9 cellular contexts compared by ENCODE assay signal in the genomic region with DNA sequence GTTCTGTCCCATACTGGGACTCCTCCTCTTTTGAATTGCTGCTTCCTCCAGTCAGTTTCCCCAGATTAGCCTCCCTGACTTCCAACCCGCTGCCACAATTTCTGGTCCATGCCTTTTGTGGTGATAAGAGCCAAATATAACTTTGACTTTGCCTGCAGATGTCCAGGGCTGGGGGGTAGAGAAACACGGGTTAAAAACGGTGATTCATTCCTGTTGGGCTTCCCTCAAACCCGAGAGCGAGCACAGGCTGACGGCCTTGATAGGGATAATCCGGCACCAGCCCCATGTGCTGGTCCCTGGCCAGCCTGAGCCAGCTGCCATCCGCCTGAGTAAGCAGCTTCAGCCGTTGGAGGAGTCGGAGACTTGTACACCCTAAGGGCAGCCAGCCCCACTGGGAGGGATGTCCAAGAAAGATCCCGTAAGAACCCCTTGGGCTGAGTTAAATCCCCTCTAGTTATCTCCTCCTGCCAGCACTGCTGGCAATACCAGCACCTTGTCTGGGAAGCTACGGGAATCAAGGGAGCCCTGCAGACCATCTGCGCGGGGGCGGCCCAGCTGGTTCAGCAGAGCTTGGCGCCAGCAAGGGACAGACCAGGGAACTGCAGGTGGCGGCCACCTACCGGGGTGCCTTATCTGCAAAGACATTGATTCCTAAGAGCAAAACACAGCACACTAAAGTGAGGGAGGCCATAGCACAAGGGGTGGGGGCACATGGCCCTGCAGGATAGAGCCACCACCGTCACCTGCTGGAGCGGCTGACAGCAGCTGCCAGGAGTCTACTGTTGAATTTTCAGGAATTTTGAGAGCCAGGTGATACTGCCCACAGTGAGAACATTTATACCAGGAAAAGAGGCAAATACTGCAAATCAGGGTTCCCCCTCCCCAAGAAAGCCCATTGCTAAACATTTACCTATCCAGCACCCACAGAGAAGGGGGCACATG. TPM values are rescaled to one million over a fixed set of nuclear protein-coding genes. Genes with fewer than 3 reads are reported as not detected.
DNase-seq lines count a peak whose midpoint lies in the region; ATAC-seq, FAIRE-seq and TF ChIP-seq lines count a peak whose summit lies in the region.
"Had no signal": no experiment of that assay in that cellular context is flagged by ENCODE, and none has a peak within 500 bp of the region (broad histone marks: within the 10 kb centered on the region; RNA-seq: fewer than 3 reads in every experiment).

No MANE protein-coding gene starts in this region.

- H3K36me3 ChIP-seq in K562 (ENCODE audit: control insufficient read depth, insufficient read depth, low read length) (no peaks in the 10 kb centered on the region), skeletal muscle tissue (ENCODE audit: control insufficient read depth in 3 of 3, insufficient read depth in 3 of 3, low read length in 3 of 3) (peaks cover 0 to 4% (median 0%) of the 10 kb centered on the region in 3 donors)

- H3K4me1 ChIP-seq in A549 (peaks cover 19% of the 10 kb centered on the region), K562 (replicated peaks in 1 of 2; ENCODE audit: control insufficient read depth in 2 of 2, insufficient read depth in 2 of 2, low read length in 2 of 2) (peaks cover 19 to 46% of the 10 kb centered on the region in 2 experiments), skeletal muscle tissue (ENCODE audit: control insufficient read depth in 3 of 3, insufficient read depth in 3 of 3, low read length in 3 of 3) (peaks cover 25 to 41% (median 35%) of the 10 kb centered on the region in 3 donors)

- no peaks in the 10 kb centered on the region for H3K36me3 Mint-ChIP-seq in immature natural killer cell

- peak; percentile 60 to 71 for DNase-seq in A549 (ENCODE audit: low read depth in 1 of 2, low spot score in 1 of 2)
- peak; percentile 36 for DNase-seq in NCI-H510A treated with DMSO at 0.1 percent for 48 hours (lab: John Stamatoyannopoulos, UW)
- peak; percentile 89 to 95 (median 91) for DNase-seq in K562 (ENCODE audit: extremely low read depth in 1 of 4, low spot score in 3 of 4)
- DNase-seq in immature natural killer cell: no peak
- DNase-seq in SW 1271 (lab: John Stamatoyannopoulos, UW): no peak

- peak overlapping the region in 2 of 5 donors; percentile 23 to 55 for H3K4me3 Mint-ChIP-seq in immature natural killer cell

- H3K27ac ChIP-seq in A549 (peak overlapping the region; percentile 39 to 81; a peak in 4 of 6 replicates), K562 (ENCODE audit: extremely low read depth, low read depth, low read length) (peak overlapping the region; percentile 39; the same call in 2 of the 3 replicates), skeletal muscle tissue (ENCODE audit: low read depth, low read length) (peak overlapping the region; percentile 71)

- H2AFZ ChIP-seq in K562 (ENCODE audit: low read depth, low read length): 0 out of 2 replicates have a peak overlapping the region, but pooled peaks have one; percentile 34

- BruUV-seq in K562 (replicated peaks; lab: Mats Ljungman, UMichigan): no TSS peak

- H3K4me2 ChIP-seq in A549 (peak overlapping the region; percentile 50), K562 (ENCODE audit: insufficient read depth, low read length) (peak overlapping the region; percentile 54; the same call in 1 of the 2 replicates)

- in situ Hi-C loops in K562 (cut with MboI): no loop called here

- TF ChIP-seq CTCF in A549 (IDR thresholded peaks at IDR 0.05) (0 out of 3 replicates have a peak, but pooled peaks have one; percentile 20), GM12873 (IDR thresholded peaks at IDR 0.05; ENCODE audit: insufficient read depth, low read depth, low read length, missing control alignments) (peak; percentile 52), K562 (IDR thresholded peaks at IDR 0.05 in 2 of 3, conservative IDR thresholded peaks at IDR 0.05 in 1 of 3; ENCODE audit: insufficient read depth in 2 of 3, low read depth in 1 of 3, low read length in 3 of 3) (peak; percentile 62 to 85 (median 67))

- peak; percentile 71 to 86 for ATAC-seq in A549
- peak; percentile 94 for ATAC-seq in K562
- no peak for ATAC-seq in HG03039 (IDR thresholded peaks at IDR 0.05; ENCODE audit: unreplicated experiment)

- H3K27me3 Mint-ChIP-seq in immature natural killer cell (ENCODE audit: low read depth in 3 of 3): peaks cover 0 to 11% (median 5%) of the 10 kb centered on the region in 3 donors

- H3K9me3 ChIP-seq in A549 (no peaks in the 10 kb centered on the region), K562 (replicated peaks; ENCODE audit: control insufficient read depth, insufficient read depth, low read depth, low read length) (no peaks in the 10 kb centered on the region), skeletal muscle tissue (ENCODE audit: control insufficient read depth in 3 of 3, low read length in 3 of 3) (no peaks in the 10 kb centered on the region)

- TF ChIP-seq POLR2A in A549 (IDR thresholded peaks at IDR 0.05; ENCODE audit: low read length): no peak
- TF ChIP-seq POLR2A in K562 (conservative IDR thresholded peaks at IDR 0.05): no peak

- FAIRE-seq in A549 (lab: Jason Lieb, UNC) (no peak), K562 (lab: Jason Lieb, UNC) (peak; percentile 97)
- FAIRE-seq: islet of Langerhans had no signal

- no peaks in the 10 kb centered on the region for H3K79me2 ChIP-seq in K562 (ENCODE audit: control insufficient read depth, insufficient read depth, low read length)

- H3K27me3 ChIP-seq in K562 (ENCODE audit: control insufficient read depth in 2 of 2, insufficient read depth in 2 of 2, low read length in 2 of 2) (peaks cover 0 to 5% of the 10 kb centered on the region in 2 experiments; a peak in 1 of 5 replicates), skeletal muscle tissue (ENCODE audit: control insufficient read depth in 3 of 3, insufficient read depth in 3 of 3, low read length in 3 of 3) (no peaks in the 10 kb centered on the region)

- TF ChIP-seq RAD21 in A549 (conservative IDR thresholded peaks at IDR 0.05 in 1 of 2, IDR thresholded peaks at IDR 0.05 in 1 of 2) (peak in 1 of 2 experiments; percentile 26; a peak in 1 of 5 replicates), K562 (CRISPR knock-in tag; conservative IDR thresholded peaks at IDR 0.05 in 1 of 2, IDR thresholded peaks at IDR 0.05 in 1 of 2) (peak in 1 of 2 experiments; percentile 49; a peak in 2 of 4 replicates)

- CTCF ChIA-PET in A549 (lab: Yijun Ruan, JAX) (interaction anchor here (0.6 to 3.3 kb wide), 15 partner anchors 8 to 327 kb away, joined by 3 to 26 read pairs (median 6); a partner anchor contains a TSS), K562 (lab: Yijun Ruan, JAX; ENCODE audit: low intra/inter-chr PET ratio) (no interaction called here)

- H3K9me1 ChIP-seq in K562 (ENCODE audit: control insufficient read depth, insufficient read depth, low read length): no peaks in the 10 kb centered on the region

- TF ChIP-seq EP300 in A549 (IDR thresholded peaks at IDR 0.05): no peak
- TF ChIP-seq EP300 in K562 (IDR thresholded peaks at IDR 0.05; ENCODE audit: low read length): peak; percentile 35; the same call in 1 of the 2 replicates

- H3K9ac ChIP-seq in K562 (ENCODE audit: insufficient read depth in 1 of 2, low read depth in 2 of 2, low read length in 2 of 2): peak overlapping the region in 1 of 2 experiments; percentile 29; a peak in 2 of 4 replicates
- H3K9ac ChIP-seq in skeletal muscle tissue (ENCODE audit: low read depth in 1 of 3, low read length in 3 of 3): peak overlapping the region in 2 of 3 donors; percentile 36 to 60

- no peaks in the 10 kb centered on the region for H3K9me3 Mint-ChIP-seq in immature natural killer cell

- H3K4me1 Mint-ChIP-seq in immature natural killer cell: peaks cover 33 to 45% of the 10 kb centered on the region in 2 donors

- H3K27ac Mint-ChIP-seq in immature natural killer cell: peak overlapping the region in 4 of 6 donors; percentile 0 to 73 (median 33)

- H3K4me3 ChIP-seq in A549: no peak overlapping the region
- no peak overlapping the region for H3K4me3 ChIP-seq in K562
- peak overlapping the region; percentile 29 to 49 (median 48) for H3K4me3 ChIP-seq in skeletal muscle tissue (ENCODE audit: low read length in 3 of 3)

- WGBS in A549 (ENCODE audit: missing lambda C conversion rate): 52% methylated on average over 20 of the region's 20 CpGs
- 2% methylated on average over 17 of the region's 20 CpGs for WGBS in K562 (ENCODE audit: insufficient coverage, low coverage, missing lambda C conversion rate)

- H4K20me1 ChIP-seq in K562 (replicated peaks; ENCODE audit: control insufficient read depth, insufficient read depth, low read length): peaks cover 7% of the 10 kb centered on the region; the same call in 1 of the 2 replicates

- intact Hi-C loops in K562 (cut with micrococcal nuclease): loop anchor here (1.0 kb wide), 2 partner anchors 24 to 64 kb away; no protein-coding TSS in a partner anchor

- POLR2A ChIA-PET in A549 (lab: Yijun Ruan, JAX): no interaction called here
- POLR2A ChIA-PET in K562 (lab: Yijun Ruan, JAX): interaction anchor here (0.6 to 1.0 kb wide), 4 partner anchors 20 to 328 kb away, joined by 3 to 4 read pairs (median 3); partner anchors contain the start of gene MAN2C1

RNA-seq across cellular contexts. Expression of gene CSPG4, which starts 18.1 kb away (rescaled TPM):
- polyA plus RNA-seq in A549 (2011; rRNA removed) (0.01 TPM in 2 replicates), A549 (2017; fragmentation: RNase III; extraction: RNeasy Plus Mini Kit Qiagen cat#74134 plus additional on column Dnase treatment) (0.01 to 0.06 TPM (median 0.04 TPM) in 3 replicates), K562 (2011; rRNA removed) (0.04 and 0.08 TPM in 2 replicates), K562 (2014; fragmentation: Illumina TruSeq; extraction: Trizol) (0.01 and 0.03 TPM in 2 replicates), K562 (2014; fragmentation: Nextera tagmentation; extraction: Ambion mirVana) (not detected), K562 (2014; rRNA removed) (not detected in 2 replicates), immature natural killer cell (under 1 TPM in 2 of 3 donors, not detected in 1; 0.12 to 0.18 TPM)
- polyA plus RNA-seq in A549 (2012; cell fraction: cytosol; rRNA removed): 0.01 and 0.03 TPM in 2 replicates
- 0.05 and 0.12 TPM in 2 replicates for polyA plus RNA-seq in A549 (2012; cell fraction: nucleus; rRNA removed)
- polyA minus RNA-seq in A549 (2011; rRNA and poly(A)+ RNA removed): not detected in 2 replicates
- 0.07 and 1.1 TPM in 2 replicates for total RNA-seq in K562 (2011; cell fraction: chromatin; rRNA removed; ENCODE audit: low replicate concordance)
- 0.39 and 1.2 TPM in 2 replicates for total RNA-seq in K562 (2011; cell fraction: nucleolus; rRNA removed)
- total RNA-seq in K562 (2011; cell fraction: nucleoplasm; rRNA removed): 0.22 and 0.23 TPM in 2 replicates
- total RNA-seq in K562 (2014; rRNA removed) (0.08 TPM in 1 of 2 replicates, not detected in the other), K562 (2014; rRNA removed; fragmentation: Illumina TruSeq; extraction: Trizol) (not detected in 2 replicates), K562 (2015; rRNA removed; fragmentation: Illumina TruSeq; extraction: Trizol) (under 0.01 TPM in 1 of 2 replicates, not detected in the other), K562 (2021) (0.07 TPM in 2 replicates), skeletal muscle tissue (71.5 TPM)
- polyA plus RNA-seq in K562 (2011; cell fraction: cytosol; rRNA removed): 0.06 and 0.16 TPM in 2 replicates
- polyA plus RNA-seq in K562 (2011; cell fraction: nucleus; rRNA removed): 0.21 and 0.73 TPM in 2 replicates
- polyA plus RNA-seq in K562 (2012): 0.10 and 0.32 TPM in 2 replicates
- 0.09 and 0.11 TPM in 2 replicates for polyA minus RNA-seq in K562 (2011; rRNA and poly(A)+ RNA removed)
- 0.29 and 0.73 TPM in 2 replicates for polyA minus RNA-seq in K562 (2011; cell fraction: cytosol; rRNA and poly(A)+ RNA removed)
- 0.33 and 0.40 TPM in 2 replicates for polyA minus RNA-seq in K562 (2011; cell fraction: nucleus; rRNA and poly(A)+ RNA removed)

RNA-seq across cellular contexts. Expression of gene SNX33, which starts 46.8 kb away (rescaled TPM):
- polyA plus RNA-seq in A549 (2011; rRNA removed) (8.4 and 10.7 TPM in 2 replicates), A549 (2017; fragmentation: RNase III; extraction: RNeasy Plus Mini Kit Qiagen cat#74134 plus additional on column Dnase treatment) (8.1 to 11.6 TPM (median 11.2 TPM) in 3 replicates), K562 (2011; rRNA removed) (7.9 and 8.2 TPM in 2 replicates), K562 (2014; fragmentation: Illumina TruSeq; extraction: Trizol) (10.1 TPM in 2 replicates), K562 (2014; fragmentation: Nextera tagmentation; extraction: Ambion mirVana) (1 to 10 TPM; 1.4 to 1.8 TPM), K562 (2014; rRNA removed) (7.5 and 8.3 TPM in 2 replicates), immature natural killer cell (1 to 10 TPM in 1 of 3 donors, under 1 TPM in 2; 0.43 to 1.3 (median 0.51) TPM)
- 5.3 and 7.3 TPM in 2 replicates for polyA plus RNA-seq in A549 (2012; cell fraction: cytosol; rRNA removed)
- polyA plus RNA-seq in A549 (2012; cell fraction: nucleus; rRNA removed): 9.0 and 10.2 TPM in 2 replicates
- 19.7 and 21.2 TPM in 2 replicates for polyA minus RNA-seq in A549 (2011; rRNA and poly(A)+ RNA removed)
- 12.7 and 30.2 TPM in 2 replicates for total RNA-seq in K562 (2011; cell fraction: chromatin; rRNA removed; ENCODE audit: low replicate concordance)
- total RNA-seq in K562 (2011; cell fraction: nucleolus; rRNA removed): 20.0 and 22.7 TPM in 2 replicates
- total RNA-seq in K562 (2011; cell fraction: nucleoplasm; rRNA removed): 17.2 and 19.9 TPM in 2 replicates
- total RNA-seq in K562 (2014; rRNA removed) (10.0 and 13.0 TPM in 2 replicates), K562 (2014; rRNA removed; fragmentation: Illumina TruSeq; extraction: Trizol) (4.3 and 4.7 TPM in 2 replicates), K562 (2015; rRNA removed; fragmentation: Illumina TruSeq; extraction: Trizol) (8.3 and 8.8 TPM in 2 replicates), K562 (2021) (14.1 and 14.8 TPM in 2 replicates), skeletal muscle tissue (8.4 TPM)
- 9.2 and 11.6 TPM in 2 replicates for polyA plus RNA-seq in K562 (2011; cell fraction: cytosol; rRNA removed)
- polyA plus RNA-seq in K562 (2011; cell fraction: nucleus; rRNA removed): 16.8 and 25.3 TPM in 2 replicates
- polyA plus RNA-seq in K562 (2012): 11.0 and 16.8 TPM in 2 replicates
- polyA minus RNA-seq in K562 (2011; rRNA and poly(A)+ RNA removed): 10.9 and 12.8 TPM in 2 replicates
- 11.5 and 12.8 TPM in 2 replicates for polyA minus RNA-seq in K562 (2011; cell fraction: cytosol; rRNA and poly(A)+ RNA removed)
- polyA minus RNA-seq in K562 (2011; cell fraction: nucleus; rRNA and poly(A)+ RNA removed): 10.5 and 12.7 TPM in 2 replicates

RNA-seq across cellular contexts. Expression of gene IMP3, which starts 54.5 kb away (rescaled TPM):
- polyA plus RNA-seq in A549 (2011; rRNA removed) (80.6 and 94.7 TPM in 2 replicates), A549 (2017; fragmentation: RNase III; extraction: RNeasy Plus Mini Kit Qiagen cat#74134 plus additional on column Dnase treatment) (87.1 to 90.0 TPM (median 88.6 TPM) in 3 replicates), K562 (2011; rRNA removed) (58.5 and 68.3 TPM in 2 replicates), K562 (2014; fragmentation: Illumina TruSeq; extraction: Trizol) (44.5 and 47.1 TPM in 2 replicates), K562 (2014; fragmentation: Nextera tagmentation; extraction: Ambion mirVana) (10 to 100 TPM; 14.5 to 15.5 TPM), K562 (2014; rRNA removed) (160 and 161 TPM in 2 replicates), immature natural killer cell (100 to 1,000 TPM; 193 to 238 (median 221) TPM)
- 152 and 188 TPM in 2 replicates for polyA plus RNA-seq in A549 (2012; cell fraction: cytosol; rRNA removed)
- 182 and 230 TPM in 2 replicates for polyA plus RNA-seq in A549 (2012; cell fraction: nucleus; rRNA removed)
- polyA minus RNA-seq in A549 (2011; rRNA and poly(A)+ RNA removed): 24.8 and 25.0 TPM in 2 replicates
- 30.2 and 42.6 TPM in 2 replicates for total RNA-seq in K562 (2011; cell fraction: chromatin; rRNA removed; ENCODE audit: low replicate concordance)
- total RNA-seq in K562 (2011; cell fraction: nucleolus; rRNA removed): 67.6 and 76.2 TPM in 2 replicates
- 56.2 and 65.3 TPM in 2 replicates for total RNA-seq in K562 (2011; cell fraction: nucleoplasm; rRNA removed)
- total RNA-seq in K562 (2014; rRNA removed) (140 and 159 TPM in 2 replicates), K562 (2014; rRNA removed; fragmentation: Illumina TruSeq; extraction: Trizol) (74.4 and 74.6 TPM in 2 replicates), K562 (2015; rRNA removed; fragmentation: Illumina TruSeq; extraction: Trizol) (87.6 and 93.6 TPM in 2 replicates), K562 (2021) (113 and 124 TPM in 2 replicates), skeletal muscle tissue (54.3 TPM)
- 92.2 and 249 TPM in 2 replicates for polyA plus RNA-seq in K562 (2011; cell fraction: cytosol; rRNA removed)
- polyA plus RNA-seq in K562 (2011; cell fraction: nucleus; rRNA removed): 55.6 and 61.8 TPM in 2 replicates
- polyA plus RNA-seq in K562 (2012): 84.1 and 118 TPM in 2 replicates
- 15.4 and 19.4 TPM in 2 replicates for polyA minus RNA-seq in K562 (2011; rRNA and poly(A)+ RNA removed)
- 32.6 and 34.2 TPM in 2 replicates for polyA minus RNA-seq in K562 (2011; cell fraction: cytosol; rRNA and poly(A)+ RNA removed)
- 26.5 and 42.5 TPM in 2 replicates for polyA minus RNA-seq in K562 (2011; cell fraction: nucleus; rRNA and poly(A)+ RNA removed)

Comparison
In these comparisons a context has a peak if more than half of its experiments do, and no peak if none do; other contexts are left out.
1. DNase-seq: peak in A549 (2 of 2), NCI-H510A treated with DMSO at 0.1 percent for 48 hours (single experiment) and K562 (4 of 4); none in immature natural killer cell (0 of 3) and SW 1271 (0 of 2).
2. H3K4me3 ChIP-seq: peak in skeletal muscle tissue (3 of 3); none in A549 (single experiment) and K562 (single experiment).
3. Of the 35 proteins assayed by ChIP-seq in both K562 and A549: peak only in K562: BHLHE40, EP300, HDAC2, KDM1A, MYC, RCOR1 and 3 more; only in A549: none; in both: CTCF, MAFK and MAX; in neither: 20; mixed calls (peak in some experiments, not most) for 3.
4. Peak in every context shown above with its lines, with median percentiles within 50 percentile points of each other: H3K27ac ChIP-seq and CTCF ChIP-seq.